Comparison of ENCODE assay signal across 8 cellular contexts in the genomic region with DNA sequence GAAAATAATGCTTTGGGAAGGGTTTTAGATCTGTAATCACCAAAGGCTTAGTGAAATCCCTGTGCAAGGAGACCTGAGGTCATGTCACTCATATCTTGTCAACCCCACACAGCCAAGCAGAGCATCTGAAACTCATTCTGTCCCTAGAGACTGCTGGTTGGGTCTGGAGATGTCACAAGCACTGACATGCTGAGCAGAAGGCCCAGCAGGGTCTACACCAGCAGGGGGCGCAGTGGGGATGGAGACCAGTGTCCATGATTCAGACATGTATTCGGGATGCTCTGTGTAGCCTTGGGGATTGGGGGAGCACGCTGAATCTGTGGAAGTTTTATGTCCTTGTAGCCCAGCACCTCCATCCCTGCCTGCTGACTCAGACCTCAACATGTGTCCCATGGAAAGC.
DNase-seq lines count a peak whose midpoint lies in the region; ATAC-seq and TF ChIP-seq lines count a peak whose summit lies in the region.
"Not testable (repeated sequence)": the region's sequence is repeated elsewhere in the genome, so short reads cannot be mapped to it uniquely, and the experiment has no call there.

No MANE protein-coding gene starts in this region.

- CTCF ChIA-PET in A673 (lab: Charles Lee); activated CD8-positive, alpha-beta T cell treated with anti-CD3 and anti-CD28 coated beads for 36 hours (lab: Charles Lee): not testable (repeated sequence)

- not testable (repeated sequence) for H3K27me3 Mint-ChIP-seq in GM23338 (ENCODE audit: insufficient read depth, low read depth, poor library complexity); activated CD8-positive, alpha-beta T cell treated with anti-CD3 and anti-CD28 coated beads for 36 hours

- H3K36me3 Mint-ChIP-seq in GM23338 (ENCODE audit: low read depth); activated CD8-positive, alpha-beta T cell treated with anti-CD3 and anti-CD28 coated beads for 36 hours (ENCODE audit: low read depth): not testable (repeated sequence)

- intact Hi-C loops in A673 (cut with micrococcal nuclease; ENCODE audit: unreplicated experiment); activated CD8-positive, alpha-beta T cell treated with anti-CD3 and anti-CD28 coated beads for 36 hours (cut with micrococcal nuclease); lower lobe of right lung (cut with DNase I): not testable (repeated sequence)

- not testable (repeated sequence) for H3K79me2 ChIP-seq in GM23338 (replicated peaks; ENCODE audit: insufficient read depth)

- H3K4me1 Mint-ChIP-seq in GM23338; activated CD8-positive, alpha-beta T cell treated with anti-CD3 and anti-CD28 coated beads for 36 hours (ENCODE audit: low read depth): not testable (repeated sequence)

- not testable (repeated sequence) for H3K27me3 ChIP-seq in A673 (replicated peaks; ENCODE audit: insufficient read depth, low read depth, low read length, poor library complexity); GM23338 (ENCODE audit: insufficient read depth); lower lobe of right lung (ENCODE audit: low read depth)

- H3K27ac Mint-ChIP-seq in GM23338; activated CD8-positive, alpha-beta T cell treated with anti-CD3 and anti-CD28 coated beads for 36 hours: not testable (repeated sequence)

- POLR2A ChIA-PET in A673 (lab: Charles Lee; ENCODE audit: low non-redundant PET); activated CD8-positive, alpha-beta T cell treated with anti-CD3 and anti-CD28 coated beads for 36 hours (lab: Charles Lee): not testable (repeated sequence)

- DNase-seq in A673 (ENCODE audit: low spot score); GM13977 (ENCODE audit: low spot score); activated CD8-positive, alpha-beta T cell treated with anti-CD3 and anti-CD28 coated beads for 36 hours; lower lobe of right lung: not testable (repeated sequence)
- DNase-seq in GM23338 (ENCODE audit: low spot score), result peak; percentile 2

- H2AFZ ChIP-seq in GM23338, result not testable (repeated sequence)

- peaks cover 45% of the 10 kb centered on the region for H3K9me3 Mint-ChIP-seq in GM23338
- H3K9me3 Mint-ChIP-seq in activated CD8-positive, alpha-beta T cell treated with anti-CD3 and anti-CD28 coated beads for 36 hours, result not testable (repeated sequence)

- H3K4me1 ChIP-seq in A673 (ENCODE audit: insufficient read depth, low read length, poor library complexity, severe bottlenecking); GM23338 (ENCODE audit: insufficient read depth); lower lobe of right lung: not testable (repeated sequence)

- TF ChIP-seq CTCF in A673 (conservative IDR thresholded peaks at IDR 0.05; ENCODE audit: low read depth, low read length) (peak; percentile 47), GM13977 (IDR thresholded peaks at IDR 0.05; ENCODE audit: extremely low read depth, insufficient read depth, missing control alignments) (peak; percentile 20), GM23338 (conservative IDR thresholded peaks at IDR 0.05; ENCODE audit: low read depth in 2 of 2) (peak; percentile 30 to 43; a peak in 3 of 4 replicates), lower lobe of right lung (IDR thresholded peaks at IDR 0.05) (peak; percentile 21)
- peak; percentile 46 for TF ChIP-seq CTCF in activated CD8-positive, alpha-beta T cell treated with anti-CD3 and anti-CD28 coated beads for 36 hours (IDR thresholded peaks at IDR 0.05)

- not testable (repeated sequence) for H3K27ac ChIP-seq in A673 (ENCODE audit: low read depth, low read length, poor library complexity, severe bottlenecking); GM23338 (ENCODE audit: low read depth); lower lobe of right lung

- H3K36me3 ChIP-seq in A673 (ENCODE audit: insufficient read depth, low read length, poor library complexity, severe bottlenecking); GM23338 (ENCODE audit: insufficient read depth); lower lobe of right lung: not testable (repeated sequence)

- not testable (repeated sequence) for H3K9me2 ChIP-seq in GM23338 (ENCODE audit: insufficient read depth)

- H3K9me3 ChIP-seq in A673 (ENCODE audit: low read depth, low read length, poor library complexity, severe bottlenecking); lower lobe of right lung: not testable (repeated sequence)

- not testable (repeated sequence) for H3F3A ChIP-seq in GM23338 (replicated peaks; ENCODE audit: low read depth)

- BruUV-seq in A673 (replicated peaks; lab: Mats Ljungman, UMichigan), result not testable (repeated sequence)

- not testable (repeated sequence) for H3K4me3 ChIP-seq in A673 (ENCODE audit: low read depth, low read length, poor library complexity, severe bottlenecking); GM23338; lower lobe of right lung

- not testable (repeated sequence) for H3K4me3 Mint-ChIP-seq in GM23338; activated CD8-positive, alpha-beta T cell treated with anti-CD3 and anti-CD28 coated beads for 36 hours

- H4K20me1 ChIP-seq in GM23338 (replicated peaks; ENCODE audit: insufficient read depth), result not testable (repeated sequence)

- peak; percentile 93 for ATAC-seq in GM19372 (IDR thresholded peaks at IDR 0.05; ENCODE audit: low read depth, unreplicated experiment)
- not testable (repeated sequence) for ATAC-seq in GM23338
- ATAC-seq in HG03064 (IDR thresholded peaks at IDR 0.05; ENCODE audit: low read depth, unreplicated experiment), result peak; percentile 98
- ATAC-seq in HG03575 (IDR thresholded peaks at IDR 0.05; ENCODE audit: extremely low read depth, insufficient number of reproducible peaks, low FRiP score, unreplicated experiment), result peak; percentile 90
- ATAC-seq in activated CD8-positive, alpha-beta T cell treated with anti-CD3 and anti-CD28 coated beads for 36 hours, result peak; percentile 66
- peak in 1 of 2 donors; percentile 68 for ATAC-seq in lower lobe of right lung

- in situ Hi-C loops in GM13977 (cut with MboI; ENCODE audit: low pct_unique_long_range_greater_than_20kb, low sequenced_read_pairs, unreplicated experiment), result not testable (repeated sequence)

- not testable (repeated sequence) for H3K4me2 ChIP-seq in GM23338
